Comparison of ENCODE assay signal across 8 cellular contexts in the genomic region with DNA sequence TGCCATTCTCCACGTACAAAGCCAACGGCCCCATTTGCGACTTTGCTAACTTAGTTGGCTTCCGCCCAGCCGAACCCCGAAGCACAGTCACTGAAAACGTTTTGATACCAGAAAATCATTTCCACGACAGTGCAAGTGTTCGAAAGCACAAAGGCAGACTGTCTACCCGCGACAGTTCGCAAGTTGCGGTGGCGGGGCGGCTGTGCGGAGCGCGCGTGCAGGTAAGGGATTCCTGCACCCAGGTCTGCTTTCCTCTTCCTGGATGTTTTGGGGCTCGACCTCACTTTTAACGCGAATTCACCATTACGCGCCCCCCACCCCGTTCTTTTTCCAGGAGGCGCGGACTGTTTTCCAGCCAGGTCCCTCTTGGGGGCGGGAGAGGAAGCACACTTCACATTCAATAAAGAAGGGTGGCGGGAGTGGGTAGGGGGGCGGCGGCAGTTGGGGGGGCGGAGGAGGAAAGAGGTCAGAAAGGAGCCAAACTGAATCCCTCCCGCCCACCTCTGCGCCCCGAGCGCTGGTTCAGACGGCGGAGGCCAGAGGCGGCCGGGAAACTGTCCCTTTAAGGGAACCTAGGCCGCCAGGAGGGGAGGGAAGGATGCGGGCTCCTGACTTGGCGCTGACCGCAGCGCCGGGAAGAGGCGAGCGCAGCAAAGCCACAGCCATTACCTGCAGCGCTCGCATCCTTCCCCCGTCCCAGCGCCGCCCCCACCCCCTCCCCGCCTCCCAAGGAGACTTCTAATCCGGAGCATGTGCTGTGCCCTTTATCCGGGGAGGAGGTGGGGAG.
DNase-seq lines count a peak whose midpoint lies in the region; ATAC-seq, FAIRE-seq and TF ChIP-seq lines count a peak whose summit lies in the region.

No MANE protein-coding gene starts in this region.

- no peak for FAIRE-seq in H54 (lab: Jason Lieb, UNC)

- peak; percentile 70 for DNase-seq in AG20443 (ENCODE audit: low spot score)
- DNase-seq in H54 (ENCODE audit: insufficient read length, low spot score) = peak; percentile 35
- peak; percentile 87 for DNase-seq in NCI-H748 (lab: John Stamatoyannopoulos, UW; ENCODE audit: unreplicated experiment)
- peak; percentile 85 for DNase-seq in cerebellum (ENCODE audit: low spot score)
- peak; percentile 78 for DNase-seq in kidney tubule cell (ENCODE audit: low spot score)
- peak; percentile 7 for DNase-seq in stimulated activated naive CD8-positive, alpha-beta T cell treated with anti-CD3 and anti-CD28 coated beads, Interleukin-15, Interleukin-2, amounts not matched to agents 100 U/mL and 50 U/mL, for 24 hours

- no peak for TF ChIP-seq POLR2A in H54 (IDR thresholded peaks at IDR 0.05; ENCODE audit: low read depth, low read length)

- no peak for ATAC-seq in stimulated activated naive CD8-positive, alpha-beta T cell treated with anti-CD3 and anti-CD28 coated beads, Interleukin-15, Interleukin-2, amounts not matched to agents 100 U/mL and 50 U/mL, for 24 hours
- ATAC-seq in HG02981 (IDR thresholded peaks at IDR 0.05; ENCODE audit: unreplicated experiment) = no peak
- no peak for ATAC-seq in HG03175 (IDR thresholded peaks at IDR 0.05; ENCODE audit: unreplicated experiment)

Comparison
In these comparisons a context has a peak if more than half of its experiments do, and no peak if none do; other contexts are left out.
1. DNase-seq: peak in every context shown above with its lines; median percentile 87 in NCI-H748; 85 in cerebellum; 78 in kidney tubule cell; 70 in AG20443; 35 in H54; 7 in stimulated activated naive CD8-positive, alpha-beta T cell treated with anti-CD3 and anti-CD28 coated beads, Interleukin-15, Interleukin-2, amounts not matched to agents 100 U/mL and 50 U/mL, for 24 hours.